ENCODE assay signal across 8 cellular contexts in genomic region chr9:122940603-122941559, GRCh38. TPM values are rescaled to one million over a fixed set of nuclear protein-coding genes. Genes with fewer than 3 reads are reported as not detected.
DNase-seq lines count a peak whose midpoint lies in the region; ATAC-seq and TF ChIP-seq lines count a peak whose summit lies in the region.

TSS of gene RABGAP1 (plus strand) at chr9:122941020. CDS start at chr9:122957060, 16,040 bp downstream.

- H3K4me1 ChIP-seq in right lobe of liver, result peaks cover 0 to 17% (median 4%) of the 10 kb centered on the region in 4 donors

- H3K4me3 ChIP-seq in dorsolateral prefrontal cortex, result peak within 1 kb of the TSS; percentile 55 to 97 (median 89)
- H3K4me3 ChIP-seq in right lobe of liver, result peak within 1 kb of the TSS; percentile 67 to 80 (median 76)

- no peak for TF ChIP-seq CTCF in CD14-positive monocyte (IDR thresholded peaks at IDR 0.05)
- peak in 9 of 56 donors; percentile 7 to 21 (median 14) for TF ChIP-seq CTCF in dorsolateral prefrontal cortex (IDR thresholded peaks at IDR 0.05 in 54 of 56, conservative IDR thresholded peaks at IDR 0.05 in 2 of 56; ENCODE audit: low read depth in 1 of 56, partially characterized antibody in 56 of 56)
- TF ChIP-seq CTCF in right lobe of liver (IDR thresholded peaks at IDR 0.05), result no peak

- POLR2A ChIA-PET in activated CD4-positive, alpha-beta memory T cell treated with anti-CD3 and anti-CD28 coated beads for 36 hours (lab: Charles Lee), result interaction anchor here (0.9 to 2.7 kb wide), 9 partner anchors 9 to 113 kb away, joined by 3 to 35 read pairs (median 4); partner anchors contain the start of genes PDCL, RC3H2, ZBTB26 and ZBTB6

- peaks cover 0 to 2% (median 0%) of the 10 kb centered on the region in 7 donors for H3K9me3 Mint-ChIP-seq in CD14-positive monocyte
- no peaks in the 10 kb centered on the region for H3K9me3 Mint-ChIP-seq in activated CD4-positive, alpha-beta memory T cell treated with anti-CD3 and anti-CD28 coated beads for 36 hours

- H3K9me3 ChIP-seq in right lobe of liver, result no peaks in the 10 kb centered on the region

- peaks cover 0 to 2% (median 0%) of the 10 kb centered on the region in 3 donors for H3K27me3 Mint-ChIP-seq in CD14-positive monocyte (ENCODE audit: low read depth in 3 of 3)
- H3K27me3 Mint-ChIP-seq in activated CD4-positive, alpha-beta memory T cell treated with anti-CD3 and anti-CD28 coated beads for 36 hours, result no peaks in the 10 kb centered on the region

- H3K4me3 Mint-ChIP-seq in CD14-positive monocyte, result peak within 1 kb of the TSS; percentile 92 to 98
- H3K4me3 Mint-ChIP-seq in activated CD4-positive, alpha-beta memory T cell treated with anti-CD3 and anti-CD28 coated beads for 36 hours, result peak within 1 kb of the TSS; percentile 94

- ATAC-seq in GM19397 (IDR thresholded peaks at IDR 0.05; ENCODE audit: unreplicated experiment) (peak; percentile 97), HG03571 (IDR thresholded peaks at IDR 0.05; ENCODE audit: unreplicated experiment) (peak; percentile 97), right lobe of liver (peak; percentile 98 to 99 (median 98))

- H3K36me3 Mint-ChIP-seq in CD14-positive monocyte, result peaks cover 31 to 33% of the 10 kb centered on the region in 2 donors
- H3K36me3 Mint-ChIP-seq in activated CD4-positive, alpha-beta memory T cell treated with anti-CD3 and anti-CD28 coated beads for 36 hours, result peaks cover 8% of the 10 kb centered on the region

- peak within 1 kb of the TSS; percentile 87 to 95 (median 94) for H3K27ac Mint-ChIP-seq in CD14-positive monocyte
- H3K27ac Mint-ChIP-seq in activated CD4-positive, alpha-beta memory T cell treated with anti-CD3 and anti-CD28 coated beads for 36 hours, result peak within 1 kb of the TSS; percentile 84

- peaks cover 0 to 7% (median 0%) of the 10 kb centered on the region in 4 donors for H3K36me3 ChIP-seq in right lobe of liver

- WGBS in right lobe of liver (ENCODE audit: insufficient coverage, low coverage, low lambda C conversion rate, missing lambda C conversion rate), result under 1% methylated on average over 21 of the region's 56 CpGs

- peaks cover 49% of the 10 kb centered on the region for H3K4me1 Mint-ChIP-seq in CD14-positive monocyte
- H3K4me1 Mint-ChIP-seq in activated CD4-positive, alpha-beta memory T cell treated with anti-CD3 and anti-CD28 coated beads for 36 hours (ENCODE audit: low read depth), result peaks cover 35% of the 10 kb centered on the region

- peak; percentile 74 for TF ChIP-seq POLR2A in right lobe of liver (IDR thresholded peaks at IDR 0.05)

- H3K27me3 ChIP-seq in dorsolateral prefrontal cortex (no peaks in the 10 kb centered on the region), right lobe of liver (no peaks in the 10 kb centered on the region)

- DNase-seq in CD14-positive monocyte (ENCODE audit: low spot score) (peak; percentile 99), NCI-H82 (lab: John Stamatoyannopoulos, UW) (peak; percentile 99), dorsolateral prefrontal cortex (peak; percentile 97 to 99 (median 99)), right lobe of liver (peak; percentile 100)
- peak; percentile 99 for DNase-seq in activated CD4-positive, alpha-beta memory T cell treated with anti-CD3 and anti-CD28 coated beads for 36 hours
- peak; percentile 99 for DNase-seq in stimulated activated CD4-positive, alpha-beta T cell treated with anti-CD3 and anti-CD28 coated beads, Interleukin-4, amount 100 ng/mL, for 4 hours

- CTCF ChIA-PET in activated CD4-positive, alpha-beta memory T cell treated with anti-CD3 and anti-CD28 coated beads for 36 hours (lab: Charles Lee), result interaction anchor here (0.6 to 1.5 kb wide), 8 partner anchors 9 to 409 kb away, joined by 3 to 10 read pairs (median 4); partner anchors contain the start of genes RC3H2 and ZBTB26

- H3K27ac ChIP-seq in dorsolateral prefrontal cortex (peak within 1 kb of the TSS; percentile 39 to 95 (median 86)), right lobe of liver (peak within 1 kb of the TSS; percentile 58 to 72 (median 70))

- intact Hi-C loops in CD14-positive monocyte (cut with micrococcal nuclease) (loop anchor here (2.0 to 5.0 kb wide), 2 partner anchors 36 to 39 kb away; partner anchors contain the start of gene RC3H2 (in 1 of the 2)), dorsolateral prefrontal cortex (cut with DNase I) (loop anchor here (1.0 to 10.0 kb wide), 4 partner anchors 10 to 116 kb away; partner anchors contain the start of genes PDCL (in 1 of the 2), RC3H2 (in 1 of the 2) and ZBTB26 (in 1 of the 2)), right lobe of liver (cut with DNase I) (no loop called here)
- intact Hi-C loops in activated CD4-positive, alpha-beta memory T cell treated with anti-CD3 and anti-CD28 coated beads for 36 hours (cut with micrococcal nuclease), result loop anchor here (1.0 to 10.0 kb wide), 6 partner anchors 10 to 398 kb away; partner anchors contain the start of genes RC3H2, ZBTB26 and ZBTB6

RNA-seq across cellular contexts. Expression of gene RABGAP1, which starts in this region (rescaled TPM):
- polyA plus RNA-seq in CD14-positive monocyte, result 10 to 100 TPM; 19.3 to 24.1 TPM
- total RNA-seq in activated CD4-positive, alpha-beta memory T cell treated with anti-CD3 and anti-CD28 coated beads for 36 hours, result 10 to 100 TPM; 27.1 to 28.8 TPM
- total RNA-seq in dorsolateral prefrontal cortex (100 to 1,000 TPM; 110 to 188 (median 152) TPM), right lobe of liver (10 to 100 TPM; 11.4 to 15.4 (median 13.5) TPM)

Comparison
In these comparisons a context has a peak if more than half of its experiments do, and no peak if none do; other contexts are left out.
1. Peak in every context shown above with its lines: DNase-seq, ATAC-seq, H3K4me3 ChIP-seq and H3K27ac ChIP-seq.
2. intact Hi-C loops: an anchor here in CD14-positive monocyte (2.0 to 5.0 kb wide), activated CD4-positive, alpha-beta memory T cell treated with anti-CD3 and anti-CD28 coated beads for 36 hours (1.0 to 10.0 kb wide) and dorsolateral prefrontal cortex (1.0 to 10.0 kb wide); none called in right lobe of liver.